ENCODE assay signal across 8 cellular contexts in genomic region chr7:131027287-131027773, GRCh38.
DNase-seq lines count a peak whose midpoint lies in the region; ATAC-seq and TF ChIP-seq lines count a peak whose summit lies in the region.

No MANE protein-coding gene starts in this region.

- peak overlapping the region; percentile 76 to 82 for H3K27ac Mint-ChIP-seq in natural killer cell

- ATAC-seq in natural killer cell (peak; percentile 32 to 46 (median 35)), GM21381 (IDR thresholded peaks at IDR 0.05; ENCODE audit: unreplicated experiment) (no peak), HG02840 (IDR thresholded peaks at IDR 0.05; ENCODE audit: low FRiP score, unreplicated experiment) (no peak)

- H3K36me3 Mint-ChIP-seq in natural killer cell: no peaks in the 10 kb centered on the region

- no peak overlapping the region for H3K4me3 ChIP-seq in choroid plexus epithelial cell (ENCODE audit: low read depth, low read length)

- H3K9me3 Mint-ChIP-seq in natural killer cell: no peaks in the 10 kb centered on the region

- peaks cover 75 to 76% of the 10 kb centered on the region in 2 donors for H3K4me1 Mint-ChIP-seq in natural killer cell

- peak; percentile 2 for TF ChIP-seq CTCF in choroid plexus epithelial cell (conservative IDR thresholded peaks at IDR 0.05; ENCODE audit: low read depth, low read length)
- no peak for TF ChIP-seq CTCF in natural killer cell (IDR thresholded peaks at IDR 0.05)

- in situ Hi-C loops in SK-MEL-5 (cut with HindIII; ENCODE audit: low pct_unique_long_range_greater_than_20kb, low sequenced_read_pairs): no loop called here

- DNase-seq in NCI-H2107 treated with DMSO at 0.1 percent for 48 hours (lab: John Stamatoyannopoulos, UW; ENCODE audit: unreplicated experiment) (peak; percentile 42), NCI-H2107 (lab: John Stamatoyannopoulos, UW) (no peak), SK-MEL-5 (ENCODE audit: low read depth, low spot score) (peak; percentile 28), choroid plexus epithelial cell (ENCODE audit: low read depth) (peak; percentile 79), natural killer cell (no peak), T-helper 9 cell (no peak)

- peak overlapping the region; percentile 73 for H3K4me3 Mint-ChIP-seq in natural killer cell

- intact Hi-C loops in natural killer cell (cut with micrococcal nuclease): loop anchor here (5.0 kb wide), 1 partner anchor 130 kb away; no protein-coding TSS in a partner anchor

- H3K27me3 Mint-ChIP-seq in natural killer cell (ENCODE audit: low read depth in 2 of 2): no peaks in the 10 kb centered on the region

Comparison
In these comparisons a context has a peak if more than half of its experiments do, and no peak if none do; other contexts are left out.
1. DNase-seq: peak in NCI-H2107 treated with DMSO at 0.1 percent for 48 hours (single experiment), SK-MEL-5 (single experiment) and choroid plexus epithelial cell (single experiment); none in NCI-H2107 (single experiment), natural killer cell (single experiment) and T-helper 9 cell (single experiment).
2. ATAC-seq: peak in natural killer cell (3 of 3); none in GM21381 (single experiment) and HG02840 (single experiment).